17 cellular contexts compared by ENCODE assay signal in genomic region chr1:184836934-184837698, GRCh38.
A peak's percentile ranks its signal among the peaks of the same experiment; 100 is the strongest.
DNase-seq lines count a peak whose midpoint lies in the region; ATAC-seq, FAIRE-seq and TF ChIP-seq lines count a peak whose summit lies in the region.
"Had no signal": no experiment of that assay in that cellular context is flagged by ENCODE, and none has a peak within 500 bp of the region (broad histone marks: within the 10 kb centered on the region; RNA-seq: fewer than 3 reads in every experiment).

No MANE protein-coding gene starts in this region.

- peaks cover 6% of the 10 kb centered on the region for H3K9me3 Mint-ChIP-seq in activated CD4-positive, alpha-beta memory T cell treated with anti-CD3 and anti-CD28 coated beads for 36 hours

- 25 to 36% (median 27%) methylated on average over 4 of the region's 4 CpGs for WGBS in heart left ventricle, 4 donors
- WGBS in testis, 2 donors: 48 to 54% methylated on average over 4 of the region's 4 CpGs

- H3K4me3 Mint-ChIP-seq in activated CD4-positive, alpha-beta memory T cell treated with anti-CD3 and anti-CD28 coated beads for 36 hours: no peak overlapping the region

- no peak for TF ChIP-seq POLR2A in heart left ventricle (IDR thresholded peaks at IDR 0.05)
- TF ChIP-seq POLR2A in testis (IDR thresholded peaks at IDR 0.05): no peak

- peak overlapping the region; percentile 14 to 87 (median 74) for H3K27ac ChIP-seq in heart left ventricle
- H3K27ac ChIP-seq in subcutaneous abdominal adipose tissue (ENCODE audit: low read depth, low read length): peak overlapping the region; percentile 58
- H3K27ac ChIP-seq in testis: no peak overlapping the region
- H3K27ac ChIP-seq in kidney (ENCODE audit: low read depth in 2 of 2, low read length in 2 of 2): no peak overlapping the region
- H3K27ac ChIP-seq: neutrophil had no signal

- no peak overlapping the region for H3K27ac Mint-ChIP-seq in activated CD4-positive, alpha-beta memory T cell treated with anti-CD3 and anti-CD28 coated beads for 36 hours

- H3K36me3 Mint-ChIP-seq in activated CD4-positive, alpha-beta memory T cell treated with anti-CD3 and anti-CD28 coated beads for 36 hours: peaks cover 11% of the 10 kb centered on the region

- DNase-seq in NCI-H446 (lab: John Stamatoyannopoulos, UW) (peak; percentile 34 to 70), heart left ventricle (no peak), testis (no peak), T1000 (lab: John Stamatoyannopoulos, UW) (no peak), kidney (no peak)
- no peak for DNase-seq in activated CD4-positive, alpha-beta memory T cell treated with anti-CD3 and anti-CD28 coated beads for 36 hours
- DNase-seq: activated CD4-positive, alpha-beta T cell treated with anti-CD3 and anti-CD28 coated beads, Interleukin-2, amount 50 U/mL, for 4 hours; Calu3; kidney glomerular epithelial cell; NCI-H1105; stimulated activated CD4-positive, alpha-beta T cell treated with anti-CD3 and anti-CD28 coated beads, Interleukin-2, amount 100 ng/mL, for 24 hours; stimulated activated naive CD4-positive, alpha-beta T cell; T-helper 1 cell had no signal

- peak; percentile 80 for ATAC-seq in GM21423 (IDR thresholded peaks at IDR 0.05; ENCODE audit: unreplicated experiment)
- ATAC-seq in heart left ventricle: peak in 3 of 4 donors; percentile 43 to 67 (median 49)

- CTCF ChIA-PET in activated CD4-positive, alpha-beta memory T cell treated with anti-CD3 and anti-CD28 coated beads for 36 hours (lab: Charles Lee): interaction anchor here (1.0 kb wide), 1 partner anchor 145 kb away, joined by 4 read pairs; no protein-coding TSS in a partner anchor

- H3K4me1 ChIP-seq in heart left ventricle (peaks cover 0 to 55% (median 32%) of the 10 kb centered on the region in 12 donors), subcutaneous abdominal adipose tissue (ENCODE audit: control insufficient read depth in 5 of 5, insufficient read depth in 5 of 5, low read length in 5 of 5) (peaks cover 0 to 30% (median 27%) of the 10 kb centered on the region in 5 donors), testis (peaks cover 4% of the 10 kb centered on the region), kidney (ENCODE audit: control insufficient read depth in 1 of 2, insufficient read depth in 1 of 2, low read depth in 1 of 2, low read length in 2 of 2) (no peaks in the 10 kb centered on the region)

- intact Hi-C loops in heart left ventricle (cut with DNase I) (no loop called here), testis (cut with DNase I; ENCODE audit: low total_unique reads) (no loop called here), kidney (cut with DNase I) (no loop called here)
- intact Hi-C loops in activated CD4-positive, alpha-beta memory T cell treated with anti-CD3 and anti-CD28 coated beads for 36 hours (cut with micrococcal nuclease): no loop called here

- TF ChIP-seq CTCF in heart left ventricle (IDR thresholded peaks at IDR 0.05) (no peak), testis (IDR thresholded peaks at IDR 0.05) (no peak), kidney (IDR thresholded peaks at IDR 0.05; ENCODE audit: borderline replicate concordance, extremely low read depth, insufficient read depth) (no peak)

- POLR2A ChIA-PET in activated CD4-positive, alpha-beta memory T cell treated with anti-CD3 and anti-CD28 coated beads for 36 hours (lab: Charles Lee): no interaction called here

- H3K9ac ChIP-seq in subcutaneous abdominal adipose tissue (ENCODE audit: low read length in 5 of 5) (no peak overlapping the region), kidney (ENCODE audit: low read length in 2 of 2) (no peak overlapping the region)

- H3K27me3 ChIP-seq in heart left ventricle (no peaks in the 10 kb centered on the region), subcutaneous abdominal adipose tissue (ENCODE audit: control insufficient read depth in 5 of 5, insufficient read depth in 4 of 5, low read length in 5 of 5) (no peaks in the 10 kb centered on the region), testis (no peaks in the 10 kb centered on the region)
- H3K27me3 ChIP-seq: neutrophil had no signal

- FAIRE-seq in kidney (lab: Jason Lieb, UNC): no peak
- FAIRE-seq: colon had no signal

- H3K36me3 ChIP-seq in heart left ventricle: peaks cover 0 to 7% (median 0%) of the 10 kb centered on the region in 9 donors
- no peaks in the 10 kb centered on the region for H3K36me3 ChIP-seq in subcutaneous abdominal adipose tissue (ENCODE audit: control insufficient read depth in 5 of 5, insufficient read depth in 5 of 5, low read length in 5 of 5)
- H3K36me3 ChIP-seq in testis (ENCODE audit: low read depth, missing control alignments): no peaks in the 10 kb centered on the region
- no peaks in the 10 kb centered on the region for H3K36me3 ChIP-seq in kidney (ENCODE audit: control insufficient read depth in 1 of 2, insufficient read depth in 2 of 2, low read length in 2 of 2)

- H3K27me3 Mint-ChIP-seq in activated CD4-positive, alpha-beta memory T cell treated with anti-CD3 and anti-CD28 coated beads for 36 hours: no peaks in the 10 kb centered on the region

- H3K4me3 ChIP-seq in heart left ventricle (no peak overlapping the region), subcutaneous abdominal adipose tissue (ENCODE audit: low read depth in 1 of 5, low read length in 5 of 5) (no peak overlapping the region), testis (no peak overlapping the region), kidney (ENCODE audit: low read length in 2 of 2) (no peak overlapping the region)

- H3K9me3 ChIP-seq in heart left ventricle (peaks cover 0 to 6% (median 0%) of the 10 kb centered on the region in 12 donors), subcutaneous abdominal adipose tissue (ENCODE audit: control insufficient read depth in 5 of 5, low read length in 5 of 5) (no peaks in the 10 kb centered on the region), testis (no peaks in the 10 kb centered on the region), kidney (ENCODE audit: control insufficient read depth in 1 of 2, low read length in 2 of 2) (no peaks in the 10 kb centered on the region)
- H3K9me3 ChIP-seq: neutrophil had no signal

- peaks cover 19% of the 10 kb centered on the region for H3K4me1 Mint-ChIP-seq in activated CD4-positive, alpha-beta memory T cell treated with anti-CD3 and anti-CD28 coated beads for 36 hours (ENCODE audit: low read depth)

Comparison
In these comparisons a context has a peak if more than half of its experiments do, and no peak if none do; other contexts are left out.
1. DNase-seq: peak in NCI-H446 (2 of 2); none in heart left ventricle (0 of 5), testis (single experiment), T1000 (single experiment), kidney (single experiment) and activated CD4-positive, alpha-beta memory T cell treated with anti-CD3 and anti-CD28 coated beads for 36 hours (single experiment).
2. H3K27ac ChIP-seq: peak in heart left ventricle (12 of 12) and subcutaneous abdominal adipose tissue (single experiment); none in testis (0 of 2) and kidney (0 of 2).